1 cellular context compared by ENCODE assay signal in the genomic region with DNA sequence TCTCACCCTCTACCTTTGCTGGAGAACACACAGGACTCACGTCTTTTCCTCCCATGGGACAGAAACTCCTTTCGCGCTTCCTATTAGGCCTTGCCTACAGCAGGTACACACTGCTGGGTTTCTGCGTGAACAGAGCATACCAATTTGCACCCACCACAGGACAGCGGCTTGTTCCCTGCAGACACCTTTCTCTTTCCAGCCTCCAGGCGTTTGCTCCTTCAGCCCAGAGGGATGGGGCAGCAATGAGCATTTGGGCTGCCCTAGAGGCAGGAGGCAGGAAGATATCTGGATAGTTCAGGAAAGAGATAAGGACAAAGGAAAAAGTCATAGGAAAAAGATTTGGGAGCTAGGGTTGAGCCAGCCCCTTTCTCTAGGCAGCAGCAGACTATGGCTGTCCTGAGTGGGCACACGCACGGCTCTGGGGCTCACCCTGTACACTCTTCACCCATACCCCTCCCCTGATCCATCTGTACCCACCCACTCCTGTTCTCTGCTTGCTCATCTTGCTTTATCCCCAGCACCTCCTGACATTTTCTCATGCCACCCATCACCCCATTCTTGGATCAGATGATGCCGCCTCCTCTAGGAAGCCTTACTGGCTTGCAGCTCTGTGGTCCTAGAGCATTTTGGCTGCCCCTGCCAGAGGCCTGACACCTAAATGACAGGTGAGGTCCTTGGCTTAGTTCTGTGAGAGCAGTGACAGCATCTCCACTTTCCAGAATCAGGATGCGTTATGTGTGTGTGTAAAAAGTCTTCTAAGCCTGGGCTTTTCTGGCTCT.
TF ChIP-seq lines count a peak whose summit lies in the region.

No MANE protein-coding gene starts in this region.

TF ChIP-seq in IMR-90, 13 proteins besides CTCF, POLR2A, EP300 and RAD21:
- TF ChIP-seq BHLHE40 (IDR thresholded peaks at IDR 0.05; ENCODE audit: low read depth, low read length) = no peak
TF ChIP-seq in IMR-90: peak in this region for 0.
